12 cellular contexts compared by ENCODE assay signal in genomic region chr12:124370384-124370783, GRCh38.
A peak's percentile ranks its signal among the peaks of the same experiment; 100 is the strongest.
DNase-seq lines count a peak whose midpoint lies in the region; ATAC-seq and TF ChIP-seq lines count a peak whose summit lies in the region.
"Had no signal": no experiment of that assay in that cellular context is flagged by ENCODE, and none has a peak within 500 bp of the region (broad histone marks: within the 10 kb centered on the region; RNA-seq: fewer than 3 reads in every experiment).

No MANE protein-coding gene starts in this region.

- H3K9me3 ChIP-seq in left ventricle myocardium inferior (replicated peaks), result no peaks in the 10 kb centered on the region
- H3K9me3 ChIP-seq in gastroesophageal sphincter, result no peaks in the 10 kb centered on the region
- H3K9me3 ChIP-seq in uterus, result no peaks in the 10 kb centered on the region

- no peak for TF ChIP-seq EP300 in gastroesophageal sphincter (IDR thresholded peaks at IDR 0.05)

- TF ChIP-seq POLR2A in gastroesophageal sphincter (IDR thresholded peaks at IDR 0.05) (no peak), uterus (IDR thresholded peaks at IDR 0.05) (no peak)

- H3K4me1 Mint-ChIP-seq in activated CD4-positive, alpha-beta memory T cell treated with anti-CD3 and anti-CD28 coated beads, Interleukin-2, amount 10 ng/mL, durations not matched to agents 7 days and 5 days, result no peaks in the 10 kb centered on the region
- H3K4me1 Mint-ChIP-seq: activated CD4-positive, alpha-beta T cell treated with anti-CD3 and anti-CD28 coated beads for 36 hours had no signal

- H3K4me1 ChIP-seq in left ventricle myocardium inferior (peaks cover 77% of the 10 kb centered on the region), gastroesophageal sphincter (peaks cover 0 to 74% (median 31%) of the 10 kb centered on the region in 3 donors), uterus (peaks cover 13 to 24% of the 10 kb centered on the region in 2 donors)

- no peak overlapping the region for H3K4me3 Mint-ChIP-seq in activated CD4-positive, alpha-beta memory T cell treated with anti-CD3 and anti-CD28 coated beads, Interleukin-2, amount 10 ng/mL, durations not matched to agents 7 days and 5 days
- H3K4me3 Mint-ChIP-seq: activated CD4-positive, alpha-beta T cell treated with anti-CD3 and anti-CD28 coated beads for 36 hours had no signal

- H3K36me3 Mint-ChIP-seq in activated CD4-positive, alpha-beta memory T cell treated with anti-CD3 and anti-CD28 coated beads, Interleukin-2, amount 10 ng/mL, durations not matched to agents 7 days and 5 days (ENCODE audit: low read depth), result no peaks in the 10 kb centered on the region

- DNase-seq in left ventricle myocardium inferior (no peak), Right ventricle myocardium superior (no peak), sciatic nerve (ENCODE audit: low spot score) (no peak), uterus (no peak), SHP77 (lab: John Stamatoyannopoulos, UW) (no peak), GM13977 (ENCODE audit: low spot score) (no peak)
- no peak for DNase-seq in activated CD4-positive, alpha-beta memory T cell treated with anti-CD3 and anti-CD28 coated beads, Interleukin-2, amount 10 ng/mL, durations not matched to agents 7 days and 5 days
- DNase-seq: activated CD4-positive, alpha-beta T cell treated with anti-CD3 and anti-CD28 coated beads for 36 hours; DMS 273 treated with DMSO at 0.1 percent for 48 hours; NCI-H2081 had no signal

- no peak for TF ChIP-seq CTCF in left ventricle myocardium inferior (IDR thresholded peaks at IDR 0.05; ENCODE audit: borderline replicate concordance)
- no peak for TF ChIP-seq CTCF in gastroesophageal sphincter (IDR thresholded peaks at IDR 0.05)
- no peak for TF ChIP-seq CTCF in uterus (IDR thresholded peaks at IDR 0.05)
- TF ChIP-seq CTCF in GM13977 (IDR thresholded peaks at IDR 0.05; ENCODE audit: extremely low read depth, insufficient read depth, missing control alignments), result no peak

- no peak for ATAC-seq in Right ventricle myocardium superior (ENCODE audit: poor library complexity)
- ATAC-seq in gastroesophageal sphincter, result no peak
- ATAC-seq in sciatic nerve, result peak; percentile 0
- ATAC-seq: activated CD4-positive, alpha-beta T cell treated with anti-CD3 and anti-CD28 coated beads for 36 hours had no signal

- no peak overlapping the region for H3K27ac Mint-ChIP-seq in activated CD4-positive, alpha-beta memory T cell treated with anti-CD3 and anti-CD28 coated beads, Interleukin-2, amount 10 ng/mL, durations not matched to agents 7 days and 5 days
- H3K27ac Mint-ChIP-seq: activated CD4-positive, alpha-beta T cell treated with anti-CD3 and anti-CD28 coated beads for 36 hours had no signal

- CTCF ChIA-PET in activated CD4-positive, alpha-beta memory T cell treated with anti-CD3 and anti-CD28 coated beads, Interleukin-2, amount 10 ng/mL, durations not matched to agents 7 days and 5 days (lab: Charles Lee), result no interaction called here

- intact Hi-C loops in left ventricle myocardium inferior (cut with micrococcal nuclease), result no loop called here
- intact Hi-C loops in Right ventricle myocardium superior (cut with DNase I), result no loop called here
- intact Hi-C loops in sciatic nerve (cut with DNase I), result no loop called here
- intact Hi-C loops in uterus (cut with DNase I; ENCODE audit: low total_unique reads), result no loop called here

- in situ Hi-C loops in GM13977 (cut with MboI; ENCODE audit: low pct_unique_long_range_greater_than_20kb, low sequenced_read_pairs, unreplicated experiment), result loop anchor here (25.0 kb wide), 1 partner anchor 392 kb away; no protein-coding TSS in a partner anchor

- no peaks in the 10 kb centered on the region for H3K9me3 Mint-ChIP-seq in activated CD4-positive, alpha-beta memory T cell treated with anti-CD3 and anti-CD28 coated beads, Interleukin-2, amount 10 ng/mL, durations not matched to agents 7 days and 5 days

- H3K27me3 ChIP-seq in left ventricle myocardium inferior (ENCODE audit: low read depth) (no peaks in the 10 kb centered on the region), gastroesophageal sphincter (no peaks in the 10 kb centered on the region), uterus (no peaks in the 10 kb centered on the region)

- POLR2A ChIA-PET in activated CD4-positive, alpha-beta memory T cell treated with anti-CD3 and anti-CD28 coated beads, Interleukin-2, amount 10 ng/mL, durations not matched to agents 7 days and 5 days (lab: Charles Lee), result no interaction called here

- peaks cover 54% of the 10 kb centered on the region for H3K36me3 ChIP-seq in left ventricle myocardium inferior
- peaks cover 0 to 65% of the 10 kb centered on the region in 2 donors for H3K36me3 ChIP-seq in gastroesophageal sphincter
- H3K36me3 ChIP-seq in uterus, result no peaks in the 10 kb centered on the region

- WGBS in gastroesophageal sphincter (ENCODE audit: low coverage in 1 of 2), 2 donors, result 96% methylated on average over 5 of the region's 7 CpGs; no CpG with 5 or more reads in 1 of the 2 donors

- H3K27me3 Mint-ChIP-seq in activated CD4-positive, alpha-beta memory T cell treated with anti-CD3 and anti-CD28 coated beads, Interleukin-2, amount 10 ng/mL, durations not matched to agents 7 days and 5 days, result no peaks in the 10 kb centered on the region
- H3K27me3 Mint-ChIP-seq: activated CD4-positive, alpha-beta T cell treated with anti-CD3 and anti-CD28 coated beads for 36 hours had no signal

- H3K4me3 ChIP-seq in left ventricle myocardium inferior, result peak overlapping the region; percentile 41
- no peak overlapping the region for H3K4me3 ChIP-seq in gastroesophageal sphincter
- no peak overlapping the region for H3K4me3 ChIP-seq in uterus

- H3K27ac ChIP-seq in left ventricle myocardium inferior (replicated peaks) (peak overlapping the region; percentile 97), gastroesophageal sphincter (peak overlapping the region; percentile 32 to 96 (median 95)), uterus (peak overlapping the region; percentile 91)
- H3K27ac ChIP-seq: KMS-11 had no signal
